ENCODE assay signal across 13 cellular contexts in the genomic region with DNA sequence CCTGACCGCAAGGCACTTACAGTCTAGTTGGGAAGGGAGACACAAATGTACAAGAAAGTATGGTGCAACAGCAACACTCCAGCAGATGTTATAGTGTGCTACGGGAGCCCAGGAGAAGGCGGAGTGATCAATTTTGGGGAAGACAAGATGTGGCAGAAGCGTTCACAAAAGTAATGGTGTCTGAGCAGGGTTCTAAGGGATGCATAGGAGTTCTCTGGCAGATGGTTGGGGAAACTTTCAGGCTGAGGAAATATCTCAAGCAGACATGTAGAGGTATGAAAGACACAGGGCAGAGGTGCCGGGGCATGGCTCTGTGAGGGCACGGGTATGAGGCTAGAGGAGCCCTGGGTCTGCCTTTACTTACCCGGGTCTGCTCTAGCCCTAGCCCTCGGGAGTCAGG. TPM values are rescaled to one million over a fixed set of nuclear protein-coding genes. Genes with fewer than 3 reads are reported as not detected.
A peak's percentile ranks its signal among the peaks of the same experiment; 100 is the strongest.
DNase-seq lines count a peak whose midpoint lies in the region; ATAC-seq and TF ChIP-seq lines count a peak whose summit lies in the region.
"Had no signal": no experiment of that assay in that cellular context is flagged by ENCODE, and none has a peak within 500 bp of the region (broad histone marks: within the 10 kb centered on the region; RNA-seq: fewer than 3 reads in every experiment).

No MANE protein-coding gene starts in this region.

- H3K4me2 ChIP-seq in BLaER1 treated with 17β-estradiol and CSF1 and Interleukin-3, amounts not matched to agents 10 nM and 100 nM = peak overlapping the region; percentile 95 to 100 (median 99)
- no peak overlapping the region for H3K4me2 ChIP-seq in smooth muscle cell

- H3K79me2 ChIP-seq in smooth muscle cell (ENCODE audit: low read depth) = peaks cover 4% of the 10 kb centered on the region

- no peaks in the 10 kb centered on the region for H3K27me3 ChIP-seq in BLaER1 treated with 17β-estradiol and CSF1 and Interleukin-3, amounts not matched to agents 10 nM and 100 nM
- H3K27me3 ChIP-seq in right atrium auricular region (no peaks in the 10 kb centered on the region), gastrocnemius medialis (no peaks in the 10 kb centered on the region), smooth muscle cell (ENCODE audit: low read depth) (no peaks in the 10 kb centered on the region)
- H3K27me3 ChIP-seq: foreskin keratinocyte had no signal

- peaks cover 15% of the 10 kb centered on the region for H3F3A ChIP-seq in smooth muscle cell (ENCODE audit: low read depth)

- TF ChIP-seq POLR2A in gastrocnemius medialis (IDR thresholded peaks at IDR 0.05) = no peak

- TF ChIP-seq CTCF in right atrium auricular region (IDR thresholded peaks at IDR 0.05) (no peak), gastrocnemius medialis (IDR thresholded peaks at IDR 0.05 in 4 of 5, conservative IDR thresholded peaks at IDR 0.05 in 1 of 5) (no peak), smooth muscle cell (IDR thresholded peaks at IDR 0.05; ENCODE audit: borderline replicate concordance, insufficient read depth, poor library complexity, severe bottlenecking) (no peak)

- H3K9ac ChIP-seq in BLaER1 treated with 17β-estradiol and CSF1 and Interleukin-3, amounts not matched to agents 10 nM and 100 nM = peak overlapping the region in 9 of 11 experiments; percentile 54 to 71 (median 66); a peak in 17 of 22 replicates
- H3K9ac ChIP-seq in smooth muscle cell (ENCODE audit: low read depth) = no peak overlapping the region

- H3K36me3 ChIP-seq in BLaER1 treated with 17β-estradiol and CSF1 and Interleukin-3, amounts not matched to agents 10 nM and 100 nM = no peaks in the 10 kb centered on the region
- no peaks in the 10 kb centered on the region for H3K36me3 ChIP-seq in KOPT-K1 (ENCODE audit: insufficient read depth, low read length)
- no peaks in the 10 kb centered on the region for H3K36me3 ChIP-seq in right atrium auricular region
- H3K36me3 ChIP-seq in gastrocnemius medialis = no peaks in the 10 kb centered on the region
- H3K36me3 ChIP-seq in smooth muscle cell (ENCODE audit: low read depth) = no peaks in the 10 kb centered on the region

- DNase-seq in right atrium auricular region (ENCODE audit: low spot score) (no peak), gastrocnemius medialis (no peak), smooth muscle cell (lab: John Stamatoyannopoulos, UW; ENCODE audit: unreplicated experiment) (no peak)
- DNase-seq: foreskin keratinocyte; NCI-H1694; NCI-H526 treated with DMSO at 0.1 percent for 48 hours; stimulated activated CD4-positive, alpha-beta T cell treated with anti-CD3 and anti-CD28 coated beads, Interleukin-2, amount 100 ng/mL, for 24 hours had no signal

- in situ Hi-C loops in gastrocnemius medialis (cut with MboI; ENCODE audit: low sequenced_read_pairs in 4 of 4) = loop anchor here in 1 of 4 donors (25.0 kb wide), 1 partner anchor 115 kb away; a partner anchor contains a TSS

- no peak overlapping the region for H2AFZ ChIP-seq in smooth muscle cell (ENCODE audit: low read depth)

- no peaks in the 10 kb centered on the region for H4K20me1 ChIP-seq in BLaER1 treated with 17β-estradiol and CSF1 and Interleukin-3, amounts not matched to agents 10 nM and 100 nM
- no peaks in the 10 kb centered on the region for H4K20me1 ChIP-seq in smooth muscle cell (ENCODE audit: low read depth)

- no peaks in the 10 kb centered on the region for H3K9me3 ChIP-seq in BLaER1 treated with 17β-estradiol and CSF1 and Interleukin-3, amounts not matched to agents 10 nM and 100 nM (replicated peaks in 1 of 11)
- no peaks in the 10 kb centered on the region for H3K9me3 ChIP-seq in KOPT-K1 (ENCODE audit: insufficient read depth, low read length, poor library complexity, severe bottlenecking)
- no peaks in the 10 kb centered on the region for H3K9me3 ChIP-seq in right atrium auricular region
- H3K9me3 ChIP-seq in gastrocnemius medialis = no peaks in the 10 kb centered on the region
- H3K9me3 ChIP-seq in smooth muscle cell (replicated peaks; ENCODE audit: low read depth) = no peaks in the 10 kb centered on the region

- H3K27ac ChIP-seq in BLaER1 treated with 17β-estradiol and CSF1 and Interleukin-3, amounts not matched to agents 10 nM and 100 nM = peak overlapping the region; percentile 35 to 100 (median 98); a peak in 20 of 22 replicates
- H3K27ac ChIP-seq in KOPT-K1 (ENCODE audit: low read depth, low read length, poor library complexity, severe bottlenecking) (peak overlapping the region; percentile 84), right atrium auricular region (peak overlapping the region; percentile 61 to 79), gastrocnemius medialis (peak overlapping the region; percentile 53 to 61 (median 57)), smooth muscle cell (ENCODE audit: low read depth) (no peak overlapping the region)
- H3K27ac ChIP-seq: C4-2B, foreskin keratinocyte had no signal

- intact Hi-C loops in gastrocnemius medialis (cut with DNase I; ENCODE audit: low total_unique reads) = no loop called here

- peak overlapping the region in 4 of 10 experiments; percentile 1 to 45 (median 32); a peak in 1 of 20 replicates for H3K4me3 ChIP-seq in BLaER1 treated with 17β-estradiol and CSF1 and Interleukin-3, amounts not matched to agents 10 nM and 100 nM
- H3K4me3 ChIP-seq in right atrium auricular region (no peak overlapping the region), gastrocnemius medialis (no peak overlapping the region), smooth muscle cell (no peak overlapping the region)

- no peak for ATAC-seq in gastrocnemius medialis
- no peak for ATAC-seq in GM18511 (IDR thresholded peaks at IDR 0.05; ENCODE audit: unreplicated experiment)
- no peak for ATAC-seq in HG03025 (IDR thresholded peaks at IDR 0.05; ENCODE audit: low FRiP score, unreplicated experiment)
- ATAC-seq in HG02938 (IDR thresholded peaks at IDR 0.05; ENCODE audit: unreplicated experiment) = no peak
- ATAC-seq: foreskin keratinocyte had no signal

- 98% methylated on average over 8 of the region's 8 CpGs for WGBS in smooth muscle cell (ENCODE audit: low lambda C conversion rate)

- H3K4me1 ChIP-seq in BLaER1 treated with 17β-estradiol and CSF1 and Interleukin-3, amounts not matched to agents 10 nM and 100 nM = peaks cover 80 to 100% (median 95%) of the 10 kb centered on the region in 10 experiments
- H3K4me1 ChIP-seq in right atrium auricular region = peaks cover 0 to 54% of the 10 kb centered on the region in 2 donors
- peaks cover 19 to 27% of the 10 kb centered on the region in 2 donors for H3K4me1 ChIP-seq in gastrocnemius medialis
- peaks cover 17% of the 10 kb centered on the region for H3K4me1 ChIP-seq in smooth muscle cell (ENCODE audit: low read depth)

RNA-seq across cellular contexts. Expression of a gene that starts 5.1 kb away (rescaled TPM):
- total RNA-seq in right atrium auricular region (100 to 1,000 TPM in 1 of 2 donors, 10 to 100 TPM in 1; 62.9 to 176 TPM), gastrocnemius medialis (100 to 1,000 TPM; 103 to 220 (median 193) TPM), smooth muscle cell (110 and 139 TPM in 2 replicates)
- 144 and 148 TPM in 2 replicates for polyA plus RNA-seq in smooth muscle cell

RNA-seq across cellular contexts. Expression of a gene that starts 28.4 kb away (rescaled TPM):
- total RNA-seq in right atrium auricular region (10 to 100 TPM in 1 of 2 donors, 1 to 10 TPM in 1; 2.7 to 18.7 TPM), gastrocnemius medialis (1 to 10 TPM in 1 of 4 donors, under 1 TPM in 2, not detected in 1; 0.20 to 2.0 (median 0.38) TPM), smooth muscle cell (1.3 and 1.5 TPM in 2 replicates)
- 0.57 and 1.0 TPM in 2 replicates for polyA plus RNA-seq in smooth muscle cell

RNA-seq across cellular contexts. Expression of a gene that starts 36.5 kb away (rescaled TPM):
- under 1 TPM in 1 of 2 donors, not detected in 1; 0.51 TPM for total RNA-seq in right atrium auricular region
- total RNA-seq in gastrocnemius medialis = under 1 TPM in 1 of 4 donors, not detected in 3; 0.29 TPM
- 6.5 and 7.8 TPM in 2 replicates for total RNA-seq in smooth muscle cell
- polyA plus RNA-seq in smooth muscle cell = 5.2 and 21.9 TPM in 2 replicates

RNA-seq across cellular contexts. Expression of a gene that starts 37.0 kb away (rescaled TPM):
- total RNA-seq in right atrium auricular region (10 to 100 TPM; 63.6 to 72.1 TPM), gastrocnemius medialis (10 to 100 TPM; 40.2 to 98.6 (median 43.7) TPM), smooth muscle cell (35.1 and 38.3 TPM in 2 replicates)
- 72.9 and 97.8 TPM in 2 replicates for polyA plus RNA-seq in smooth muscle cell
